30 cellular contexts compared by ENCODE assay signal in the genomic region with DNA sequence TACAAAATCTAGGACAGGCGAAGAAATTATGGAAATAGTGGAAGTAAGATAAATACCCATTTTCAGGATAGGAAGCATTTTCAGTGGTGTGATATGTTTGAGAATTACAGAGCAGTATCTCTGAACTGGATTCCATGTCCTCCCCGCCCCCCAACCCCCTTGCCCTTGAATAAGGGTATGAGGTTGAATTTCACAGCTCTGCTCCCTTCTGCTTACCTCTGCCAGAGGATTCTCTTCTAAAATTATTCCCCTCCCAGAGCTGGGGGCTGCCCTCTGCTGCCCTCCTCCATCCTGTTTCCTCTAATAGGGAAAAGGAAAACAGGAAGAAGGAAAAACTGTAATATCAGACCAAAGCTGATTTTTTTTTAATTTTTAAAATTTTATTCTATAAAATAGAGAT. TPM values are rescaled to one million over a fixed set of nuclear protein-coding genes. Genes with fewer than 3 reads are reported as not detected.
DNase-seq lines count a peak whose midpoint lies in the region; ATAC-seq and TF ChIP-seq lines count a peak whose summit lies in the region.
"Had no signal": no experiment of that assay in that cellular context is flagged by ENCODE, and none has a peak within 500 bp of the region (broad histone marks: within the 10 kb centered on the region; RNA-seq: fewer than 3 reads in every experiment).

No MANE protein-coding gene starts in this region.

- ATAC-seq in activated naive CD8-positive, alpha-beta T cell treated with anti-CD3 and anti-CD28 coated beads, Interleukin-2, amount 50 U/mL, for 24 hours: no peak
- ATAC-seq in psoas muscle (no peak), GM19467 (IDR thresholded peaks at IDR 0.05; ENCODE audit: unreplicated experiment) (no peak)
- ATAC-seq: Panc1, pancreas, right cardiac atrium had no signal

- no peak overlapping the region for H3K4me3 ChIP-seq in PC-9
- no peak overlapping the region for H3K4me3 ChIP-seq in psoas muscle
- H3K4me3 ChIP-seq: HAP-1, pancreas, upper lobe of left lung had no signal

- H3K4me3 Mint-ChIP-seq in activated naive CD4-positive, alpha-beta T cell treated with anti-CD3 and anti-CD28 coated beads, Interleukin-2, amount 50 U/mL, for 24 hours: no peak overlapping the region
- peak overlapping the region; percentile 9 for H3K4me3 Mint-ChIP-seq in activated naive CD8-positive, alpha-beta T cell treated with anti-CD3 and anti-CD28 coated beads, Interleukin-2, amount 50 U/mL, for 24 hours
- H3K4me3 Mint-ChIP-seq: neural crest cell had no signal

- POLR2A ChIA-PET in PC-9 (lab: Charles Lee; ENCODE audit: unreplicated experiment): interaction anchor here (0.6 to 0.7 kb wide), 2 partner anchors 19 to 41 kb away, joined by 5 to 35 read pairs; no protein-coding TSS in a partner anchor

- H3K27ac ChIP-seq in PC-9 (0 out of 2 replicates have a peak overlapping the region, but pooled peaks have one; percentile 24), psoas muscle (peak overlapping the region; percentile 43)
- H3K27ac ChIP-seq: pancreas, upper lobe of left lung had no signal

- H3K36me3 Mint-ChIP-seq in activated naive CD4-positive, alpha-beta T cell treated with anti-CD3 and anti-CD28 coated beads, Interleukin-2, amount 50 U/mL, for 24 hours: peaks cover 20% of the 10 kb centered on the region
- H3K36me3 Mint-ChIP-seq in activated naive CD8-positive, alpha-beta T cell treated with anti-CD3 and anti-CD28 coated beads, Interleukin-2, amount 50 U/mL, for 24 hours (ENCODE audit: low read depth): peaks cover 56% of the 10 kb centered on the region

- no peak overlapping the region for H2AFZ ChIP-seq in PC-9

- no peaks in the 10 kb centered on the region for H3K27me3 ChIP-seq in PC-9 (ENCODE audit: insufficient read depth, low read depth)
- H3K27me3 ChIP-seq in psoas muscle (ENCODE audit: insufficient read depth in 3 of 3, low read length in 2 of 3): no peaks in the 10 kb centered on the region
- H3K27me3 ChIP-seq: pancreas, upper lobe of left lung had no signal

- no peaks in the 10 kb centered on the region for H3K79me2 ChIP-seq in PC-9 (ENCODE audit: low read depth)

- no peaks in the 10 kb centered on the region for H3K27me3 Mint-ChIP-seq in activated naive CD4-positive, alpha-beta T cell treated with anti-CD3 and anti-CD28 coated beads, Interleukin-2, amount 50 U/mL, for 24 hours
- no peaks in the 10 kb centered on the region for H3K27me3 Mint-ChIP-seq in activated naive CD8-positive, alpha-beta T cell treated with anti-CD3 and anti-CD28 coated beads, Interleukin-2, amount 50 U/mL, for 24 hours

- H3F3A ChIP-seq in PC-9 (ENCODE audit: insufficient read depth, low read depth): peaks cover 29% of the 10 kb centered on the region; the same call in 1 of the 2 replicates

- TF ChIP-seq CTCF in PC-9 (conservative IDR thresholded peaks at IDR 0.05) (no peak), psoas muscle (IDR thresholded peaks at IDR 0.05) (no peak)

- H3K4me2 ChIP-seq in PC-9: no peak overlapping the region

- peaks cover 39% of the 10 kb centered on the region for H3K4me1 Mint-ChIP-seq in activated naive CD4-positive, alpha-beta T cell treated with anti-CD3 and anti-CD28 coated beads, Interleukin-2, amount 50 U/mL, for 24 hours
- H3K4me1 Mint-ChIP-seq in activated naive CD8-positive, alpha-beta T cell treated with anti-CD3 and anti-CD28 coated beads, Interleukin-2, amount 50 U/mL, for 24 hours: peaks cover 38% of the 10 kb centered on the region
- H3K4me1 Mint-ChIP-seq: neural crest cell had no signal

- H3K4me1 ChIP-seq in PC-9 (replicated peaks; ENCODE audit: insufficient read depth) (no peaks in the 10 kb centered on the region), psoas muscle (peaks cover 8% of the 10 kb centered on the region)
- H3K4me1 ChIP-seq: HAP-1, pancreas had no signal

- WGBS in psoas muscle, 3 donors: 67 to 79% (median 76%) methylated on average over 2 of the region's 2 CpGs

- no peaks in the 10 kb centered on the region for H4K20me1 ChIP-seq in PC-9 (ENCODE audit: insufficient read depth)

- no peaks in the 10 kb centered on the region for H3K9me2 ChIP-seq in PC-9 (ENCODE audit: insufficient read depth)

- no peak for DNase-seq in activated naive CD4-positive, alpha-beta T cell treated with Interleukin-2 at 50 U/mL for 16 hours
- DNase-seq in PC-9: no peak
- no peak for DNase-seq in activated naive CD8-positive, alpha-beta T cell treated with anti-CD3 and anti-CD28 coated beads, Interleukin-2, amount 50 U/mL, for 24 hours
- no peak for DNase-seq in psoas muscle
- no peak for DNase-seq in activated effector memory CD4-positive, alpha-beta T cell treated with Interleukin-2 at 50 U/mL for 16 hours
- DNase-seq: activated effector memory CD4-positive, alpha-beta T cell treated with anti-CD3 and anti-CD28 coated beads, Interleukin-2, amount 50 U/mL, for 16 hours; Calu3; cerebellar nuclear complex; DMS79 treated with DMSO at 0.1 percent for 48 hours; GF-D8; IMR-90; islet precursor cell; NCI-H1092; NCI-H2029; NCI-H2227 treated with DMSO at 0.1 percent for 48 hours; NCI-H69; pancreas; right cardiac atrium; SIG-M5; stimulated activated CD4-positive, alpha-beta T cell treated with anti-CD3 and anti-CD28 coated beads, Interleukin-12 subunit alpha, Interleukin-12 subunit beta, amount 100 ng/mL, for 4 hours; stimulated activated CD4-positive, alpha-beta T cell treated with anti-CD3 and anti-CD28 coated beads, Interleukin-4, amount 100 ng/mL, for 1 hour; SW 1271; upper lobe of left lung had no signal

- peak overlapping the region; percentile 56 for H3K27ac Mint-ChIP-seq in activated naive CD4-positive, alpha-beta T cell treated with anti-CD3 and anti-CD28 coated beads, Interleukin-2, amount 50 U/mL, for 24 hours
- H3K27ac Mint-ChIP-seq in activated naive CD8-positive, alpha-beta T cell treated with anti-CD3 and anti-CD28 coated beads, Interleukin-2, amount 50 U/mL, for 24 hours: peak overlapping the region; percentile 10

- H3K36me3 ChIP-seq in PC-9 (ENCODE audit: low read depth) (peaks cover 29% of the 10 kb centered on the region), psoas muscle (ENCODE audit: insufficient read depth in 1 of 2, low read depth in 1 of 2) (peaks cover 8 to 49% of the 10 kb centered on the region in 2 donors)

- H3K9me3 ChIP-seq in PC-9 (ENCODE audit: insufficient read depth, low read depth) (no peaks in the 10 kb centered on the region), psoas muscle (no peaks in the 10 kb centered on the region)
- H3K9me3 ChIP-seq: HAP-1, pancreas, upper lobe of left lung had no signal

- BruUV-seq in PC-9 (replicated peaks; lab: Mats Ljungman, UMichigan): no TSS peak

- CTCF ChIA-PET in PC-9 (lab: Charles Lee): interaction anchor here (0.6 to 1.7 kb wide), 3 partner anchors 9 to 68 kb away, joined by 3 read pairs; no protein-coding TSS in a partner anchor

- intact Hi-C loops in PC-9 (cut with micrococcal nuclease; ENCODE audit: unreplicated experiment) (no loop called here), psoas muscle (cut with DNase I) (loop anchor here (5.0 kb wide), 2 partner anchors 66 to 104 kb away; no protein-coding TSS in a partner anchor)

- H3K9me3 Mint-ChIP-seq in activated naive CD4-positive, alpha-beta T cell treated with anti-CD3 and anti-CD28 coated beads, Interleukin-2, amount 50 U/mL, for 24 hours: no peaks in the 10 kb centered on the region
- no peaks in the 10 kb centered on the region for H3K9me3 Mint-ChIP-seq in activated naive CD8-positive, alpha-beta T cell treated with anti-CD3 and anti-CD28 coated beads, Interleukin-2, amount 50 U/mL, for 24 hours
- H3K9me3 Mint-ChIP-seq: neural crest cell had no signal

RNA-seq across cellular contexts. Expression of gene CLCN1, which starts 7.3 kb away (rescaled TPM):
- total RNA-seq in PC-9 (2021) (0.15 TPM in 1 of 2 replicates, not detected in the other), psoas muscle (10 to 100 TPM in 1 of 4 donors, 1 to 10 TPM in 3; 2.9 to 10.9 (median 6.7) TPM)
- polyA plus RNA-seq in psoas muscle: 1 to 10 TPM in 2 of 3 donors, under 1 TPM in 1; 0.73 to 5.5 (median 1.3) TPM
- total RNA-seq: IMR-90, lower leg skin, neural crest cell, right cardiac atrium had no signal
- polyA plus RNA-seq: BJ, IMR-90, right cardiac atrium had no signal

RNA-seq across cellular contexts. Expression of gene CASP2, which starts 20.5 kb away (rescaled TPM):
- total RNA-seq in PC-9 (2021) (52.7 and 67.2 TPM in 2 replicates), psoas muscle (1 to 10 TPM; 3.2 to 7.6 (median 4.7) TPM)
- 1 to 10 TPM; 1.4 to 4.3 (median 2.0) TPM for polyA plus RNA-seq in psoas muscle

RNA-seq across cellular contexts. Expression of gene TMEM139, which starts 23.9 kb away (rescaled TPM):
- 89.7 and 131 TPM in 2 replicates for total RNA-seq in PC-9 (2021)
- total RNA-seq in psoas muscle: under 1 TPM in 1 of 4 donors, not detected in 3; 0.43 TPM
- polyA plus RNA-seq in psoas muscle: under 1 TPM; 0.04 to 0.42 (median 0.31) TPM
- total RNA-seq: IMR-90 had no signal

RNA-seq across cellular contexts. Expression of gene GSTK1, which starts 45.4 kb away (rescaled TPM):
- 239 and 244 TPM in 2 replicates for total RNA-seq in PC-9 (2021)
- 100 to 1,000 TPM in 1 of 4 donors, 10 to 100 TPM in 3; 65.1 to 129 (median 92.6) TPM for total RNA-seq in psoas muscle
- polyA plus RNA-seq in psoas muscle: 100 to 1,000 TPM in 1 of 3 donors, 10 to 100 TPM in 2; 79.8 to 109 (median 93.9) TPM

RNA-seq across cellular contexts. Expression of gene FAM131B, which starts 53.9 kb away (rescaled TPM):
- total RNA-seq in PC-9 (2021): 0.65 and 0.80 TPM in 2 replicates
- total RNA-seq in psoas muscle: 1 to 10 TPM in 1 of 4 donors, under 1 TPM in 3; 0.25 to 1.0 (median 0.61) TPM
- under 1 TPM; 0.13 to 0.27 (median 0.21) TPM for polyA plus RNA-seq in psoas muscle

Comparison
In these comparisons a context has a peak if more than half of its experiments do, and no peak if none do; other contexts are left out.
1. RNA of gene TMEM139, which starts 23.9 kb away (total RNA-seq): 89.7 to 131 TPM in PC-9; 0.43 TPM in psoas muscle; every median in the first group is over 10 times any median in the second.